ENCODE assay signal across 7 cellular contexts in genomic region chr20:30500444-30500814, GRCh38.
A peak's percentile ranks its signal among the peaks of the same experiment; 100 is the strongest.
DNase-seq lines count a peak whose midpoint lies in the region; TF ChIP-seq lines count a peak whose summit lies in the region.
"Not testable (repeated sequence)": the region's sequence is repeated elsewhere in the genome, so short reads cannot be mapped to it uniquely, and the experiment has no call there.

No MANE protein-coding gene starts in this region.

- not testable (repeated sequence) for H3K4me1 Mint-ChIP-seq in activated naive CD4-positive, alpha-beta T cell treated with anti-CD3 and anti-CD28 coated beads for 36 hours (ENCODE audit: low read depth)

- H3K9me3 Mint-ChIP-seq in activated naive CD4-positive, alpha-beta T cell treated with anti-CD3 and anti-CD28 coated beads for 36 hours: not testable (repeated sequence)

- H3K36me3 ChIP-seq in HEK293 (ENCODE audit: control insufficient read depth in 2 of 2, insufficient read depth in 1 of 2, low read length in 2 of 2); parathyroid adenoma (ENCODE audit: control insufficient read depth, insufficient read depth, low read length): not testable (repeated sequence)

- intact Hi-C loops in activated naive CD4-positive, alpha-beta T cell treated with anti-CD3 and anti-CD28 coated beads for 36 hours (cut with micrococcal nuclease): not testable (repeated sequence)

- DNase-seq in NCI-H2171 treated with DMSO at 0.1 percent for 48 hours (lab: John Stamatoyannopoulos, UW) (peak; percentile 25), SHP77 treated with DMSO at 0.1 percent for 48 hours (lab: John Stamatoyannopoulos, UW) (peak; percentile 37), epithelial cell of proximal tubule (ENCODE audit: low read depth) (peak; percentile 6), iPS-NIHi7 (ENCODE audit: extremely low spot score) (peak; percentile 66)
- peak; percentile 24 for DNase-seq in activated naive CD4-positive, alpha-beta T cell treated with anti-CD3 and anti-CD28 coated beads for 36 hours

- H3K79me2 ChIP-seq in parathyroid adenoma: not testable (repeated sequence)

- H3K9me3 ChIP-seq in HEK293 (ENCODE audit: control insufficient read depth, insufficient read depth, low read depth, low read length); parathyroid adenoma (ENCODE audit: control insufficient read depth, low read length): not testable (repeated sequence)

- not testable (repeated sequence) for H3K27me3 Mint-ChIP-seq in activated naive CD4-positive, alpha-beta T cell treated with anti-CD3 and anti-CD28 coated beads for 36 hours (ENCODE audit: low read depth)

- H3K4me1 ChIP-seq in HEK293 (ENCODE audit: control insufficient read depth, insufficient read depth, low read length); parathyroid adenoma: not testable (repeated sequence)

- CTCF ChIA-PET in HEK293 (lab: Yijun Ruan, JAX); activated naive CD4-positive, alpha-beta T cell treated with anti-CD3 and anti-CD28 coated beads for 36 hours (lab: Charles Lee): not testable (repeated sequence)

- POLR2A ChIA-PET in HEK293 (lab: Yijun Ruan, JAX): not testable (repeated sequence)

- not testable (repeated sequence) for H3K27ac ChIP-seq in HEK293 (ENCODE audit: extremely low read depth, low read depth, low read length); parathyroid adenoma

- not testable (repeated sequence) for H3K27me3 ChIP-seq in parathyroid adenoma (ENCODE audit: control insufficient read depth, insufficient read depth, low read length)

- H3K4me3 Mint-ChIP-seq in activated naive CD4-positive, alpha-beta T cell treated with anti-CD3 and anti-CD28 coated beads for 36 hours: not testable (repeated sequence)

- H3K4me2 ChIP-seq in parathyroid adenoma (ENCODE audit: low read length): not testable (repeated sequence)

- not testable (repeated sequence) for H3K36me3 Mint-ChIP-seq in activated naive CD4-positive, alpha-beta T cell treated with anti-CD3 and anti-CD28 coated beads for 36 hours (ENCODE audit: low read depth)

- not testable (repeated sequence) for H3K9ac ChIP-seq in parathyroid adenoma

- not testable (repeated sequence) for H3K4me3 ChIP-seq in HEK293 (ENCODE audit: low read depth, low read length); parathyroid adenoma (ENCODE audit: low read depth, low read length)
- peak overlapping the region; percentile 16 for H3K4me3 ChIP-seq in epithelial cell of proximal tubule (ENCODE audit: low read depth, low read length)

- H3K27ac Mint-ChIP-seq in activated naive CD4-positive, alpha-beta T cell treated with anti-CD3 and anti-CD28 coated beads for 36 hours: not testable (repeated sequence)

- TF ChIP-seq CTCF in HEK293 (tag by site-specific recombination; IDR thresholded peaks at IDR 0.05) (0 out of 2 replicates have a peak, but pooled peaks have one; percentile 14), epithelial cell of proximal tubule (conservative IDR thresholded peaks at IDR 0.05; ENCODE audit: low read depth, low read length) (peak; percentile 57), parathyroid adenoma (IDR thresholded peaks at IDR 0.05) (peak; percentile 88)

- H2AFZ ChIP-seq in parathyroid adenoma: peak overlapping the region; percentile 76

TF ChIP-seq in HEK293, 187 proteins besides CTCF, POLR2A, EP300 and RAD21:
- TF ChIP-seq ZNF654 (tag by site-specific recombination; IDR thresholded peaks at IDR 0.05; ENCODE audit: low read depth): peak; percentile 46

Comparison
In these comparisons a context has a peak if more than half of its experiments do, and no peak if none do; other contexts are left out.
1. CTCF ChIP-seq: peak in every context shown above with its lines; median percentile 88 in parathyroid adenoma; 57 in epithelial cell of proximal tubule; 14 in HEK293.
2. DNase-seq: peak in every context shown above with its lines; median percentile 66 in iPS-NIHi7; 37 in SHP77 treated with DMSO at 0.1 percent for 48 hours; 25 in NCI-H2171 treated with DMSO at 0.1 percent for 48 hours; 24 in activated naive CD4-positive, alpha-beta T cell treated with anti-CD3 and anti-CD28 coated beads for 36 hours; 6 in epithelial cell of proximal tubule.